ENCODE assay signal across 18 cellular contexts in genomic region chr12:106893451-106893850, GRCh38.
DNase-seq lines count a peak whose midpoint lies in the region; ATAC-seq and TF ChIP-seq lines count a peak whose summit lies in the region.
"Had no signal": no experiment of that assay in that cellular context is flagged by ENCODE, and none has a peak within 500 bp of the region (broad histone marks: within the 10 kb centered on the region; RNA-seq: fewer than 3 reads in every experiment).

No MANE protein-coding gene starts in this region.

- POLR2A ChIA-PET in PC-3 (lab: Charles Lee; ENCODE audit: unreplicated experiment): no interaction called here

- no peak overlapping the region for H3K27ac Mint-ChIP-seq in activated naive CD8-positive, alpha-beta T cell treated with anti-CD3 and anti-CD28 coated beads, Interleukin-2, amount 50 U/mL, for 24 hours

- H3K4me1 ChIP-seq in PC-3 (ENCODE audit: insufficient read depth, low read length) (no peaks in the 10 kb centered on the region), mesenchymal stem cell (ENCODE audit: control insufficient read depth, insufficient read depth, low read depth, low read length) (peaks cover 2% of the 10 kb centered on the region), sigmoid colon (no peaks in the 10 kb centered on the region)

- H4K91ac ChIP-seq in mesenchymal stem cell (ENCODE audit: low read length): no peak overlapping the region

- no peak overlapping the region for H2AK5ac ChIP-seq in mesenchymal stem cell (ENCODE audit: low read length, severe bottlenecking)

- H3K79me1 ChIP-seq in mesenchymal stem cell (replicated peaks; ENCODE audit: low read length, poor library complexity, severe bottlenecking): no peaks in the 10 kb centered on the region

- no peak overlapping the region for H3K23ac ChIP-seq in mesenchymal stem cell (ENCODE audit: low read length in 2 of 2)

- no peaks in the 10 kb centered on the region for H3F3A ChIP-seq in PC-3 (ENCODE audit: low read length, unreplicated experiment)

- H2BK120ac ChIP-seq in mesenchymal stem cell (ENCODE audit: low read depth, low read length): no peak overlapping the region

- TF ChIP-seq POLR2A in sigmoid colon (IDR thresholded peaks at IDR 0.05): no peak

- no peak overlapping the region for H3K4ac ChIP-seq in mesenchymal stem cell (ENCODE audit: low read depth in 1 of 2, low read length in 2 of 2)

- TF ChIP-seq CTCF in PC-3 (conservative IDR thresholded peaks at IDR 0.05; ENCODE audit: low read depth, low read length) (no peak), choroid plexus epithelial cell (conservative IDR thresholded peaks at IDR 0.05; ENCODE audit: low read depth, low read length) (no peak), sigmoid colon (IDR thresholded peaks at IDR 0.05) (no peak)

- H3K27ac ChIP-seq in PC-3 (ENCODE audit: low read length): no peak overlapping the region
- no peak overlapping the region for H3K27ac ChIP-seq in mesenchymal stem cell (ENCODE audit: low read length, poor library complexity, severe bottlenecking)
- no peak overlapping the region for H3K27ac ChIP-seq in sigmoid colon

- H3K36me3 Mint-ChIP-seq in activated naive CD8-positive, alpha-beta T cell treated with anti-CD3 and anti-CD28 coated beads, Interleukin-2, amount 50 U/mL, for 24 hours (ENCODE audit: low read depth): no peaks in the 10 kb centered on the region

- no peak overlapping the region for H3K4me3 ChIP-seq in PC-3 (ENCODE audit: low read length)
- H3K4me3 ChIP-seq in choroid plexus epithelial cell (ENCODE audit: low read depth, low read length): no peak overlapping the region
- no peak overlapping the region for H3K4me3 ChIP-seq in mesenchymal stem cell (ENCODE audit: insufficient read depth in 1 of 2, low read depth in 1 of 2, low read length in 2 of 2)
- no peak overlapping the region for H3K4me3 ChIP-seq in sigmoid colon
- H3K4me3 ChIP-seq: HAP-1 had no signal

- H3K14ac ChIP-seq in mesenchymal stem cell (ENCODE audit: low read length in 2 of 2): no peak overlapping the region

- TF ChIP-seq EP300 in sigmoid colon (IDR thresholded peaks at IDR 0.05): no peak

- H3K4me1 Mint-ChIP-seq in activated naive CD8-positive, alpha-beta T cell treated with anti-CD3 and anti-CD28 coated beads, Interleukin-2, amount 50 U/mL, for 24 hours: no peaks in the 10 kb centered on the region

- H3K18ac ChIP-seq in mesenchymal stem cell (ENCODE audit: low read depth in 1 of 2, low read length in 2 of 2): no peak overlapping the region

- H3K9ac ChIP-seq in PC-3 (ENCODE audit: low read length) (no peak overlapping the region), mesenchymal stem cell (ENCODE audit: low read length) (no peak overlapping the region)

- H3K27me3 Mint-ChIP-seq in activated naive CD8-positive, alpha-beta T cell treated with anti-CD3 and anti-CD28 coated beads, Interleukin-2, amount 50 U/mL, for 24 hours: peaks cover 8% of the 10 kb centered on the region

- BruUV-seq in PC-3 (replicated peaks; lab: Mats Ljungman, UMichigan): no TSS peak

- H3K9me3 ChIP-seq in PC-3 (ENCODE audit: low read length) (no peaks in the 10 kb centered on the region), mesenchymal stem cell (ENCODE audit: control insufficient read depth, low read length) (no peaks in the 10 kb centered on the region), sigmoid colon (no peaks in the 10 kb centered on the region)
- H3K9me3 ChIP-seq: HAP-1 had no signal

- H4K8ac ChIP-seq in mesenchymal stem cell (ENCODE audit: low read length): no peak overlapping the region

- intact Hi-C loops in PC-3 (cut with micrococcal nuclease) (no loop called here), sigmoid colon (cut with DNase I) (no loop called here)

- no peak overlapping the region for H2BK5ac ChIP-seq in mesenchymal stem cell (ENCODE audit: low read depth, low read length, poor library complexity, severe bottlenecking)

- no peaks in the 10 kb centered on the region for H4K20me1 ChIP-seq in PC-3 (ENCODE audit: low read length)

- no peaks in the 10 kb centered on the region for H3K79me2 ChIP-seq in PC-3 (ENCODE audit: low read length)

- no peaks in the 10 kb centered on the region for H3K9me2 ChIP-seq in PC-3 (replicated peaks; ENCODE audit: low read length)

- DNase-seq in H4 (ENCODE audit: low spot score) (peak; percentile 85), PC-3 (peak; percentile 39), choroid plexus epithelial cell (ENCODE audit: low read depth) (peak; percentile 11), mesenchymal stem cell (peak; percentile 66), sigmoid colon (no peak)
- DNase-seq in activated naive CD8-positive, alpha-beta T cell treated with anti-CD3 and anti-CD28 coated beads, Interleukin-2, amount 50 U/mL, for 24 hours: no peak
- DNase-seq: DMS53, Karpas-422, NCI-H1105, NCI-H1694 treated with DMSO at 0.1 percent for 48 hours, NCI-H2107, NCI-H2227 treated with DMSO at 0.1 percent for 48 hours, NCI-H526 treated with DMSO at 0.1 percent for 48 hours, OCI-M1 had no signal

- no peak overlapping the region for H2BK12ac ChIP-seq in mesenchymal stem cell (ENCODE audit: low read length in 2 of 2)

- H3K9me3 Mint-ChIP-seq in activated naive CD8-positive, alpha-beta T cell treated with anti-CD3 and anti-CD28 coated beads, Interleukin-2, amount 50 U/mL, for 24 hours: no peaks in the 10 kb centered on the region

- no peak overlapping the region for H2AFZ ChIP-seq in PC-3 (ENCODE audit: low read length)
- no peak overlapping the region for H2AFZ ChIP-seq in mesenchymal stem cell (ENCODE audit: low read depth, low read length)

- H3K36me3 ChIP-seq in PC-3 (ENCODE audit: low read depth, low read length) (no peaks in the 10 kb centered on the region), mesenchymal stem cell (ENCODE audit: control insufficient read depth in 1 of 2, insufficient read depth in 2 of 2, low read depth in 1 of 2, low read length in 2 of 2) (peaks cover 0 to 5% of the 10 kb centered on the region in 2 experiments), sigmoid colon (peaks cover 0 to 3% (median 0%) of the 10 kb centered on the region in 4 donors)
- H3K36me3 ChIP-seq: HAP-1 had no signal

- no peak overlapping the region for H3K4me2 ChIP-seq in PC-3 (ENCODE audit: low read length)
- no peak overlapping the region for H3K4me2 ChIP-seq in mesenchymal stem cell (ENCODE audit: low read length, poor library complexity, severe bottlenecking)

- H3K27me3 ChIP-seq in PC-3 (ENCODE audit: low read length) (no peaks in the 10 kb centered on the region), mesenchymal stem cell (ENCODE audit: control insufficient read depth in 1 of 2, insufficient read depth in 1 of 2, low read length in 2 of 2) (no peaks in the 10 kb centered on the region), sigmoid colon (no peaks in the 10 kb centered on the region)

- H2BK15ac ChIP-seq in mesenchymal stem cell (ENCODE audit: low read depth, poor library complexity, severe bottlenecking): no peak overlapping the region

- peak; percentile 35 for ATAC-seq in PC-3
- no peak for ATAC-seq in HG02623 (IDR thresholded peaks at IDR 0.05; ENCODE audit: unreplicated experiment)
- ATAC-seq in HG02970 (IDR thresholded peaks at IDR 0.05; ENCODE audit: low FRiP score, unreplicated experiment): no peak
- no peak for ATAC-seq in activated naive CD8-positive, alpha-beta T cell treated with anti-CD3 and anti-CD28 coated beads, Interleukin-2, amount 50 U/mL, for 24 hours
- ATAC-seq: HepG2 had no signal

- 55% methylated on average over 7 of the region's 8 CpGs for WGBS in mesenchymal stem cell
- 72 to 88% methylated on average over 8 of the region's 8 CpGs for WGBS in sigmoid colon, 2 donors

- no peak overlapping the region for H3K4me3 Mint-ChIP-seq in activated naive CD8-positive, alpha-beta T cell treated with anti-CD3 and anti-CD28 coated beads, Interleukin-2, amount 50 U/mL, for 24 hours

- CTCF ChIA-PET in PC-3 (lab: Charles Lee): interaction anchor here (0.6 kb wide), 1 partner anchor 201 kb away, joined by 6 read pairs; no protein-coding TSS in a partner anchor

Comparison
In these comparisons a context has a peak if more than half of its experiments do, and no peak if none do; other contexts are left out.
1. DNase-seq: peak in H4 (single experiment), PC-3 (single experiment), choroid plexus epithelial cell (single experiment) and mesenchymal stem cell (single experiment); none in sigmoid colon (single experiment) and activated naive CD8-positive, alpha-beta T cell treated with anti-CD3 and anti-CD28 coated beads, Interleukin-2, amount 50 U/mL, for 24 hours (single experiment).